ENCODE assay signal across 8 cellular contexts in genomic region chr3:127831723-127832172, GRCh38. TPM values are rescaled to one million over a fixed set of nuclear protein-coding genes. Genes with fewer than 3 reads are reported as not detected.
DNase-seq lines count a peak whose midpoint lies in the region; ATAC-seq and TF ChIP-seq lines count a peak whose summit lies in the region.

No MANE protein-coding gene starts in this region.

- no peaks in the 10 kb centered on the region for H3K36me3 ChIP-seq in left lung

- no peak overlapping the region for H3K27ac ChIP-seq in left lung

- H3K4me1 ChIP-seq in left lung = no peaks in the 10 kb centered on the region

- ATAC-seq in left lung (peak; percentile 92), HG03571 (IDR thresholded peaks at IDR 0.05; ENCODE audit: unreplicated experiment) (no peak), HG03280 (IDR thresholded peaks at IDR 0.05; ENCODE audit: unreplicated experiment) (no peak)

- H3K4me3 ChIP-seq in astrocyte of the spinal cord (ENCODE audit: low read depth, low read length) (no peak overlapping the region), left lung (no peak overlapping the region)

- DNase-seq in SKM-1 treated with dmso at 0.1 percent for 144 hours (lab: John Stamatoyannopoulos, UW; ENCODE audit: unreplicated experiment) (peak; percentile 33), SKM-1 (lab: John Stamatoyannopoulos, UW; ENCODE audit: unreplicated experiment) (no peak), MV-4-11 (lab: John Stamatoyannopoulos, UW) (peak; percentile 51), astrocyte of the spinal cord (ENCODE audit: low read depth, low spot score) (no peak), left lung (peak; percentile 53 to 91), NCI-H1417 treated with DMSO at 0.1 percent for 48 hours (lab: John Stamatoyannopoulos, UW) (no peak)

- peaks cover 0 to 24% of the 10 kb centered on the region in 2 donors for H3K9me3 ChIP-seq in left lung

- intact Hi-C loops in left lung (cut with DNase I) = no loop called here

- H3K27me3 ChIP-seq in left lung = no peaks in the 10 kb centered on the region

- TF ChIP-seq CTCF in astrocyte of the spinal cord (IDR thresholded peaks at IDR 0.05; ENCODE audit: low read depth, low read length) (peak; percentile 53), left lung (IDR thresholded peaks at IDR 0.05) (peak; percentile 59 to 87)

- in situ Hi-C loops in astrocyte of the spinal cord (cut with HindIII; ENCODE audit: low sequenced_read_pairs) = no loop called here

RNA-seq across cellular contexts. Expression of gene MGLL, which starts 9.4 kb away (rescaled TPM):
- total RNA-seq in left lung = 100 to 1,000 TPM; 214 to 318 TPM

Comparison
In these comparisons a context has a peak if more than half of its experiments do, and no peak if none do; other contexts are left out.
1. DNase-seq: peak in SKM-1 treated with dmso at 0.1 percent for 144 hours (single experiment), MV-4-11 (single experiment) and left lung (2 of 2); none in SKM-1 (single experiment), astrocyte of the spinal cord (single experiment) and NCI-H1417 treated with DMSO at 0.1 percent for 48 hours (single experiment).